Comparison of ENCODE assay signal across 30 cellular contexts in genomic region chr3:81513591-81513990, GRCh38.
"Had no signal": no experiment of that assay in that cellular context is flagged by ENCODE, and none has a peak within 500 bp of the region (broad histone marks: within the 10 kb centered on the region; RNA-seq: fewer than 3 reads in every experiment).

No MANE protein-coding gene starts in this region.

- H3K36me3 ChIP-seq: brain microvascular endothelial cell, colonic mucosa, gastroesophageal sphincter, WERI-Rb-1 had no signal

- H3K27me3 ChIP-seq: brain microvascular endothelial cell, colonic mucosa, esophagus muscularis mucosa, foreskin keratinocyte, gastroesophageal sphincter had no signal

- ATAC-seq: activated CD4-positive, CD25-positive, alpha-beta regulatory T cell treated with anti-CD3 and anti-CD28 coated beads, Interleukin-2, amount 50 U/mL, for 24 hours; activated CD8-positive, alpha-beta T cell treated with anti-CD3 and anti-CD28 coated beads for 36 hours; activated T-cell treated with anti-CD3 and anti-CD28 coated beads, Interleukin-2, amount 50 U/mL, for 4 hours; activated T-helper 17 cell treated with anti-CD3 and anti-CD28 coated beads, Interleukin-2, amount 50 U/mL, for 72 hours; foreskin keratinocyte; gastroesophageal sphincter; T-helper 17 cell had no signal

- FAIRE-seq: astrocyte, bronchial epithelial cell had no signal

- H3K4me3 ChIP-seq: colonic mucosa, esophagus muscularis mucosa, gastroesophageal sphincter had no signal

- H3K4me1 ChIP-seq: colonic mucosa, esophagus muscularis mucosa, foreskin keratinocyte, gastroesophageal sphincter had no signal

- H3K27ac ChIP-seq: brain microvascular endothelial cell, colonic mucosa, esophagus muscularis mucosa, foreskin keratinocyte, gastroesophageal sphincter, WERI-Rb-1 had no signal

- DNase-seq: activated B cell treated with CpG ODN at 0.5 μM for 24 hours; activated CD4-positive, alpha-beta T cell treated with anti-CD3 and anti-CD28 coated beads for 48 hours; activated CD4-positive, alpha-beta T cell treated with anti-CD3 and anti-CD28 coated beads, Interleukin-2, amount 50 U/mL, for 1 hour; activated CD4-positive, alpha-beta T cell treated with anti-CD3 and anti-CD28 coated beads, Interleukin-2, amount 50 U/mL, for 48 hours; activated CD8-positive, alpha-beta memory T cell treated with anti-CD3 and anti-CD28 coated beads for 24 hours; activated CD8-positive, alpha-beta T cell treated with anti-CD3 and anti-CD28 coated beads for 36 hours; activated effector memory CD4-positive, alpha-beta T cell treated with Interleukin-2 at 50 U/mL for 16 hours; activated gamma-delta T cell treated with Interleukin-2 at 50 U/mL for 16 hours; activated naive CD4-positive, alpha-beta T cell treated with anti-CD3 and anti-CD28 coated beads, Interleukin-2, amount 50 U/mL, for 16 hours; activated naive CD4-positive, alpha-beta T cell treated with Interleukin-2 at 50 U/mL for 16 hours; activated T-cell treated with anti-CD3 and anti-CD28 coated beads, Interleukin-2, amount 50 U/mL, for 4 hours; amniotic stem cell; anterior cingulate cortex; brain microvascular endothelial cell; caudate nucleus; cerebellar nuclear complex; colonic mucosa; effector memory CD4-positive, alpha-beta T cell; erythroblast; foreskin keratinocyte; T-helper 1 cell; T-helper 17 cell; T1000; WERI-Rb-1 had no signal

- H3K9me3 ChIP-seq: colonic mucosa, esophagus muscularis mucosa, gastroesophageal sphincter had no signal
